8 cellular contexts compared by ENCODE assay signal in genomic region chr2:109331864-109332848, GRCh38.
DNase-seq lines count a peak whose midpoint lies in the region; ATAC-seq, FAIRE-seq and TF ChIP-seq lines count a peak whose summit lies in the region.

No MANE protein-coding gene starts in this region.

- H3K27me3 Mint-ChIP-seq in activated naive CD8-positive, alpha-beta T cell treated with anti-CD3 and anti-CD28 coated beads, Interleukin-2, amount 50 U/mL, for 24 hours = peaks cover 2% of the 10 kb centered on the region

- no peaks in the 10 kb centered on the region for H3K36me3 Mint-ChIP-seq in activated naive CD8-positive, alpha-beta T cell treated with anti-CD3 and anti-CD28 coated beads, Interleukin-2, amount 50 U/mL, for 24 hours (ENCODE audit: low read depth)

- no peaks in the 10 kb centered on the region for H3K27me3 ChIP-seq in right atrium auricular region

- TF ChIP-seq CTCF in right atrium auricular region (IDR thresholded peaks at IDR 0.05) = no peak

- H3K9me3 ChIP-seq in right atrium auricular region = no peaks in the 10 kb centered on the region

- ATAC-seq in activated naive CD8-positive, alpha-beta T cell treated with anti-CD3 and anti-CD28 coated beads, Interleukin-2, amount 50 U/mL, for 24 hours = peak; percentile 50
- ATAC-seq in sciatic nerve = peak; percentile 85

- intact Hi-C loops in sciatic nerve (cut with DNase I) = no loop called here

- FAIRE-seq in H54 (lab: Jason Lieb, UNC) = peak; percentile 64

- H3K27ac Mint-ChIP-seq in activated naive CD8-positive, alpha-beta T cell treated with anti-CD3 and anti-CD28 coated beads, Interleukin-2, amount 50 U/mL, for 24 hours = peak overlapping the region; percentile 67

- DNase-seq in COR-L47 (lab: John Stamatoyannopoulos, UW) = peak; percentile 44
- DNase-seq in H54 (ENCODE audit: insufficient read length, low spot score) = peak; percentile 78
- peak; percentile 20 for DNase-seq in NCI-H2196 treated with DMSO at 0.1 percent for 48 hours (lab: John Stamatoyannopoulos, UW; ENCODE audit: unreplicated experiment)
- peak; percentile 24 for DNase-seq in activated naive CD8-positive, alpha-beta T cell treated with anti-CD3 and anti-CD28 coated beads, Interleukin-2, amount 50 U/mL, for 24 hours
- DNase-seq in right atrium auricular region (ENCODE audit: low spot score) = peak; percentile 89
- DNase-seq in sciatic nerve (ENCODE audit: low spot score) = peak; percentile 81
- DNase-seq in NCI-H446 treated with DMSO at 0.1 percent for 48 hours (lab: John Stamatoyannopoulos, UW) = no peak
- no peak for DNase-seq in activated gamma-delta T cell treated with Interleukin-2 at 50 U/mL for 16 hours

- peaks cover 40% of the 10 kb centered on the region for H3K4me1 Mint-ChIP-seq in activated naive CD8-positive, alpha-beta T cell treated with anti-CD3 and anti-CD28 coated beads, Interleukin-2, amount 50 U/mL, for 24 hours

- peak; percentile 24; the same call in 1 of the 2 replicates for TF ChIP-seq POLR2A in H54 (IDR thresholded peaks at IDR 0.05; ENCODE audit: low read depth, low read length)

- peak overlapping the region in 1 of 2 donors; percentile 25 for H3K4me3 ChIP-seq in right atrium auricular region

- H3K4me1 ChIP-seq in right atrium auricular region = peaks cover 0 to 17% of the 10 kb centered on the region in 2 donors

- H3K4me3 Mint-ChIP-seq in activated naive CD8-positive, alpha-beta T cell treated with anti-CD3 and anti-CD28 coated beads, Interleukin-2, amount 50 U/mL, for 24 hours = peak overlapping the region; percentile 62

- no peaks in the 10 kb centered on the region for H3K9me3 Mint-ChIP-seq in activated naive CD8-positive, alpha-beta T cell treated with anti-CD3 and anti-CD28 coated beads, Interleukin-2, amount 50 U/mL, for 24 hours

- no peaks in the 10 kb centered on the region for H3K36me3 ChIP-seq in right atrium auricular region

- H3K27ac ChIP-seq in right atrium auricular region = peak overlapping the region; percentile 40 to 47

Comparison
In these comparisons a context has a peak if more than half of its experiments do, and no peak if none do; other contexts are left out.
1. DNase-seq: peak in COR-L47 (single experiment), H54 (single experiment), NCI-H2196 treated with DMSO at 0.1 percent for 48 hours (single experiment), activated naive CD8-positive, alpha-beta T cell treated with anti-CD3 and anti-CD28 coated beads, Interleukin-2, amount 50 U/mL, for 24 hours (single experiment), right atrium auricular region (single experiment) and sciatic nerve (single experiment); none in NCI-H446 treated with DMSO at 0.1 percent for 48 hours (single experiment) and activated gamma-delta T cell treated with Interleukin-2 at 50 U/mL for 16 hours (single experiment).